13 cellular contexts compared by ENCODE assay signal in genomic region chr5:156922207-156922792, GRCh38. TPM values are rescaled to one million over a fixed set of nuclear protein-coding genes. Genes with fewer than 3 reads are reported as not detected.
DNase-seq lines count a peak whose midpoint lies in the region; ATAC-seq lines count a peak whose summit lies in the region.
"Had no signal": no experiment of that assay in that cellular context is flagged by ENCODE, and none has a peak within 500 bp of the region (broad histone marks: within the 10 kb centered on the region; RNA-seq: fewer than 3 reads in every experiment).

No MANE protein-coding gene starts in this region.

- H3K27me3 Mint-ChIP-seq in activated T-cell treated with anti-CD3 and anti-CD28 coated beads, Interleukin-2, amount 50 U/mL, for 24 hours, result no peaks in the 10 kb centered on the region
- no peaks in the 10 kb centered on the region for H3K27me3 Mint-ChIP-seq in natural killer cell treated with Interleukin-12 subunit alpha and Interleukin-12 subunit beta and Interleukin-15 and Interleukin-18, amount 100 ng/mL, for 72 hours

- peaks cover 9% of the 10 kb centered on the region for H3K9me3 Mint-ChIP-seq in activated T-cell treated with anti-CD3 and anti-CD28 coated beads, Interleukin-2, amount 50 U/mL, for 24 hours
- peaks cover 6% of the 10 kb centered on the region for H3K9me3 Mint-ChIP-seq in natural killer cell treated with Interleukin-12 subunit alpha and Interleukin-12 subunit beta and Interleukin-15 and Interleukin-18, amount 100 ng/mL, for 72 hours

- peak overlapping the region; percentile 95 for H3K27ac Mint-ChIP-seq in activated T-cell treated with anti-CD3 and anti-CD28 coated beads, Interleukin-2, amount 50 U/mL, for 24 hours
- peak overlapping the region; percentile 92 to 94 for H3K27ac Mint-ChIP-seq in natural killer cell treated with Interleukin-12 subunit alpha and Interleukin-12 subunit beta and Interleukin-15 and Interleukin-18, amount 100 ng/mL, for 72 hours

- H3K36me3 Mint-ChIP-seq in activated T-cell treated with anti-CD3 and anti-CD28 coated beads, Interleukin-2, amount 50 U/mL, for 24 hours (ENCODE audit: low read depth), result peaks cover 26% of the 10 kb centered on the region
- H3K36me3 Mint-ChIP-seq in natural killer cell treated with Interleukin-12 subunit alpha and Interleukin-12 subunit beta and Interleukin-15 and Interleukin-18, amount 100 ng/mL, for 72 hours, result peaks cover 29% of the 10 kb centered on the region

- ATAC-seq in GM21786 (IDR thresholded peaks at IDR 0.05; ENCODE audit: unreplicated experiment) (peak; percentile 38), HG03469 (IDR thresholded peaks at IDR 0.05; ENCODE audit: unreplicated experiment) (peak; percentile 37)
- ATAC-seq in natural killer cell treated with Interleukin-12 subunit alpha and Interleukin-12 subunit beta and Interleukin-15 and Interleukin-18, amount 100 ng/mL, for 72 hours, result peak; percentile 43 to 55

- H3K4me1 Mint-ChIP-seq in activated T-cell treated with anti-CD3 and anti-CD28 coated beads, Interleukin-2, amount 50 U/mL, for 24 hours (ENCODE audit: low read depth), result peaks cover 75% of the 10 kb centered on the region
- peaks cover 61 to 64% of the 10 kb centered on the region in 2 donors for H3K4me1 Mint-ChIP-seq in natural killer cell treated with Interleukin-12 subunit alpha and Interleukin-12 subunit beta and Interleukin-15 and Interleukin-18, amount 100 ng/mL, for 72 hours (ENCODE audit: low read depth in 2 of 2)

- DNase-seq in activated T-cell treated with anti-CD3 and anti-CD28 coated beads, Interleukin-2, amount 50 U/mL, for 24 hours, result no peak
- no peak for DNase-seq in activated T-cell treated with anti-CD3 and anti-CD28 coated beads for 4 hours
- DNase-seq in natural killer cell treated with Interleukin-12 subunit alpha and Interleukin-12 subunit beta and Interleukin-15 and Interleukin-18, amount 100 ng/mL, for 72 hours (ENCODE audit: low spot score), result no peak
- DNase-seq in mesenteric fat pad (ENCODE audit: low spot score), result no peak
- no peak for DNase-seq in stimulated activated naive CD4-positive, alpha-beta T cell treated with Interleukin-2 at 50 U/mL for 16 hours (lab: John Stamatoyannopoulos, UW)
- no peak for DNase-seq in nucleus accumbens (lab: John Stamatoyannopoulos, UW)
- DNase-seq: GM23248, mesendoderm, NCI-H187 treated with DMSO at 0.1 percent for 48 hours had no signal

- H3K4me3 Mint-ChIP-seq in activated T-cell treated with anti-CD3 and anti-CD28 coated beads, Interleukin-2, amount 50 U/mL, for 24 hours, result peak overlapping the region; percentile 65
- H3K4me3 Mint-ChIP-seq in natural killer cell treated with Interleukin-12 subunit alpha and Interleukin-12 subunit beta and Interleukin-15 and Interleukin-18, amount 100 ng/mL, for 72 hours, result peak overlapping the region; percentile 81

RNA-seq across cellular contexts. Expression of gene TIMD4, which starts 40.7 kb away (rescaled TPM):
- 10 to 100 TPM in 1 of 2 donors, 1 to 10 TPM in 1; 8.6 to 13.5 TPM for total RNA-seq in natural killer cell treated with Interleukin-12 subunit alpha and Interleukin-12 subunit beta and Interleukin-15 and Interleukin-18, amount 100 ng/mL, for 72 hours
- total RNA-seq in mesenteric fat pad, result not detected
- total RNA-seq: astrocyte, fibroblast of lung, GM23248 had no signal
